Comparison of ENCODE assay signal across 23 cellular contexts in genomic region chr5:3428355-3428754, GRCh38.
DNase-seq lines count a peak whose midpoint lies in the region; ATAC-seq and TF ChIP-seq lines count a peak whose summit lies in the region.
"Had no signal": no experiment of that assay in that cellular context is flagged by ENCODE, and none has a peak within 500 bp of the region (broad histone marks: within the 10 kb centered on the region; RNA-seq: fewer than 3 reads in every experiment).

No MANE protein-coding gene starts in this region.

- H3K9me2 ChIP-seq in GM23338 (ENCODE audit: insufficient read depth): no peaks in the 10 kb centered on the region

- H3K36me3 ChIP-seq in GM23338 (ENCODE audit: insufficient read depth) (peaks cover 4% of the 10 kb centered on the region; the same call in 1 of the 2 replicates), BE2C (no peaks in the 10 kb centered on the region)
- H3K36me3 ChIP-seq: colonic mucosa, esophagus muscularis mucosa, sigmoid colon, thyroid gland had no signal

- H3K9me3 Mint-ChIP-seq in GM23338 (peaks cover 9% of the 10 kb centered on the region; the same call in 2 of the 3 replicates), nephron (peaks cover 5% of the 10 kb centered on the region)
- H3K9me3 Mint-ChIP-seq: activated naive CD4-positive, alpha-beta T cell treated with anti-CD3 and anti-CD28 coated beads, Interleukin-2, amount 50 U/mL, for 24 hours had no signal

- H3K9me3 ChIP-seq in BE2C: no peaks in the 10 kb centered on the region
- H3K9me3 ChIP-seq: colonic mucosa, thyroid gland had no signal

- peak; percentile 64 for DNase-seq in GM23338 (ENCODE audit: low spot score)
- peak; percentile 49 for DNase-seq in NCI-H1436 (lab: John Stamatoyannopoulos, UW)
- peak; percentile 88 for DNase-seq in NCI-H524 treated with DMSO at 0.1 percent for 48 hours (lab: John Stamatoyannopoulos, UW)
- DNase-seq in NCI-H1694 treated with DMSO at 0.1 percent for 48 hours (lab: John Stamatoyannopoulos, UW): no peak
- no peak for DNase-seq in iPS-NIHi11 (ENCODE audit: low spot score)
- no peak for DNase-seq in BE2C
- DNase-seq: activated CD4-positive, alpha-beta T cell treated with anti-CD3 and anti-CD28 coated beads, Interleukin-2, amount 50 U/mL, for 1 hour; colonic mucosa; effector memory CD4-positive, alpha-beta T cell; GDM1; NCI-H187; posterior cingulate gyrus; sigmoid colon; stimulated activated naive CD8-positive, alpha-beta T cell treated with anti-CD3 and anti-CD28 coated beads, Interleukin-15, amount 100 ng/mL, for 72 hours; thyroid gland had no signal

- no peaks in the 10 kb centered on the region for H4K20me1 ChIP-seq in GM23338 (replicated peaks; ENCODE audit: insufficient read depth)

- peaks cover 3% of the 10 kb centered on the region; the same call in 1 of the 3 replicates for H3K4me1 Mint-ChIP-seq in GM23338
- peaks cover 26% of the 10 kb centered on the region for H3K4me1 Mint-ChIP-seq in nephron
- H3K4me1 Mint-ChIP-seq: activated naive CD4-positive, alpha-beta T cell treated with anti-CD3 and anti-CD28 coated beads, Interleukin-2, amount 50 U/mL, for 24 hours; IgD-negative memory B cell; stimulated activated naive CD8-positive, alpha-beta T cell treated with anti-CD3 and anti-CD28 coated beads, Interleukin-15, amount 100 ng/mL, for 72 hours had no signal

- ATAC-seq in GM23338 (peak; percentile 91), HG03196 (IDR thresholded peaks at IDR 0.05; ENCODE audit: unreplicated experiment) (no peak)
- ATAC-seq: SK-N-SH treated with all-trans-retinoic acid at 6 μM for 48 hours; stimulated activated naive CD8-positive, alpha-beta T cell treated with anti-CD3 and anti-CD28 coated beads, Interleukin-15, amount 100 ng/mL, for 72 hours had no signal

- no peak overlapping the region for H3K27ac ChIP-seq in GM23338 (ENCODE audit: low read depth)
- H3K27ac ChIP-seq: colonic mucosa, esophagus muscularis mucosa, RWPE1, sigmoid colon, thyroid gland had no signal

- H3K4me1 ChIP-seq in GM23338 (ENCODE audit: insufficient read depth) (no peaks in the 10 kb centered on the region), BE2C (no peaks in the 10 kb centered on the region)
- H3K4me1 ChIP-seq: colonic mucosa, esophagus muscularis mucosa, sigmoid colon, thyroid gland had no signal

- no peak overlapping the region for H2AFZ ChIP-seq in GM23338

- TF ChIP-seq CTCF in GM23338 (conservative IDR thresholded peaks at IDR 0.05; ENCODE audit: low read depth in 2 of 2) (peak in 1 of 2 experiments; percentile 24; a peak in 2 of 4 replicates), nephron (IDR thresholded peaks at IDR 0.05; ENCODE audit: unreplicated experiment in 3 of 3) (peak in 2 of 3 experiments; percentile 14 to 29), BE2C (IDR thresholded peaks at IDR 0.05; ENCODE audit: low read depth, low read length) (no peak)

- H3K27ac Mint-ChIP-seq in GM23338 (no peak overlapping the region), nephron (no peak overlapping the region)
- H3K27ac Mint-ChIP-seq: activated naive CD4-positive, alpha-beta T cell treated with anti-CD3 and anti-CD28 coated beads, Interleukin-2, amount 50 U/mL, for 24 hours; IgD-negative memory B cell; stimulated activated naive CD8-positive, alpha-beta T cell treated with anti-CD3 and anti-CD28 coated beads, Interleukin-15, amount 100 ng/mL, for 72 hours had no signal

- no peak overlapping the region for H3K4me2 ChIP-seq in GM23338

- H3K4me3 Mint-ChIP-seq in GM23338 (no peak overlapping the region), nephron (no peak overlapping the region)
- H3K4me3 Mint-ChIP-seq: activated naive CD4-positive, alpha-beta T cell treated with anti-CD3 and anti-CD28 coated beads, Interleukin-2, amount 50 U/mL, for 24 hours; IgD-negative memory B cell; stimulated activated naive CD8-positive, alpha-beta T cell treated with anti-CD3 and anti-CD28 coated beads, Interleukin-15, amount 100 ng/mL, for 72 hours had no signal

- H3K36me3 Mint-ChIP-seq in GM23338 (ENCODE audit: low read depth) (no peaks in the 10 kb centered on the region), nephron (ENCODE audit: low read depth) (no peaks in the 10 kb centered on the region)
- H3K36me3 Mint-ChIP-seq: activated naive CD4-positive, alpha-beta T cell treated with anti-CD3 and anti-CD28 coated beads, Interleukin-2, amount 50 U/mL, for 24 hours; IgD-negative memory B cell had no signal

- no peaks in the 10 kb centered on the region for H3F3A ChIP-seq in GM23338 (replicated peaks; ENCODE audit: low read depth)

- no peaks in the 10 kb centered on the region for H3K27me3 ChIP-seq in GM23338 (ENCODE audit: insufficient read depth)
- H3K27me3 ChIP-seq in BE2C: no peaks in the 10 kb centered on the region
- H3K27me3 ChIP-seq: colonic mucosa, thyroid gland had no signal

- H3K27me3 Mint-ChIP-seq in GM23338 (ENCODE audit: insufficient read depth, low read depth, poor library complexity) (peaks cover 9% of the 10 kb centered on the region), nephron (ENCODE audit: low read depth) (peaks cover 48% of the 10 kb centered on the region)
- H3K27me3 Mint-ChIP-seq: IgD-negative memory B cell had no signal

- H3K4me3 ChIP-seq in GM23338: no peak overlapping the region
- no peak overlapping the region for H3K4me3 ChIP-seq in BE2C (ENCODE audit: low read depth, low read length)
- H3K4me3 ChIP-seq: colonic mucosa, esophagus muscularis mucosa, lung, sigmoid colon, thyroid gland had no signal

- no peaks in the 10 kb centered on the region for H3K79me2 ChIP-seq in GM23338 (replicated peaks; ENCODE audit: insufficient read depth)

TF ChIP-seq in GM23338, 12 proteins besides CTCF, POLR2A, EP300 and RAD21:
- no peak for TF ChIP-seq ZNF462 (CRISPR knock-in tag; IDR thresholded peaks at IDR 0.05)
- TF ChIP-seq NANOG (IDR thresholded peaks at IDR 0.05; ENCODE audit: borderline replicate concordance): no peak
- no peak for TF ChIP-seq EZH2phosphoT487 (IDR thresholded peaks at IDR 0.05; ENCODE audit: unreplicated experiment)
- TF ChIP-seq STAT1 (IDR thresholded peaks at IDR 0.05; ENCODE audit: unreplicated experiment): no peak
- no peak for TF ChIP-seq POLR2AphosphoS5 (IDR thresholded peaks at IDR 0.05; ENCODE audit: low read depth)
- no peak for TF ChIP-seq ZNF114 (CRISPR knock-in tag; IDR thresholded peaks at IDR 0.05)
- no peak for TF ChIP-seq EZH2 (IDR thresholded peaks at IDR 0.05; ENCODE audit: low read depth, unreplicated experiment)

Comparison
In these comparisons a context has a peak if more than half of its experiments do, and no peak if none do; other contexts are left out.
1. DNase-seq: peak in GM23338 (single experiment), NCI-H1436 (single experiment) and NCI-H524 treated with DMSO at 0.1 percent for 48 hours (single experiment); none in NCI-H1694 treated with DMSO at 0.1 percent for 48 hours (single experiment), iPS-NIHi11 (single experiment) and BE2C (single experiment).